ENCODE assay signal across 29 cellular contexts in the genomic region with DNA sequence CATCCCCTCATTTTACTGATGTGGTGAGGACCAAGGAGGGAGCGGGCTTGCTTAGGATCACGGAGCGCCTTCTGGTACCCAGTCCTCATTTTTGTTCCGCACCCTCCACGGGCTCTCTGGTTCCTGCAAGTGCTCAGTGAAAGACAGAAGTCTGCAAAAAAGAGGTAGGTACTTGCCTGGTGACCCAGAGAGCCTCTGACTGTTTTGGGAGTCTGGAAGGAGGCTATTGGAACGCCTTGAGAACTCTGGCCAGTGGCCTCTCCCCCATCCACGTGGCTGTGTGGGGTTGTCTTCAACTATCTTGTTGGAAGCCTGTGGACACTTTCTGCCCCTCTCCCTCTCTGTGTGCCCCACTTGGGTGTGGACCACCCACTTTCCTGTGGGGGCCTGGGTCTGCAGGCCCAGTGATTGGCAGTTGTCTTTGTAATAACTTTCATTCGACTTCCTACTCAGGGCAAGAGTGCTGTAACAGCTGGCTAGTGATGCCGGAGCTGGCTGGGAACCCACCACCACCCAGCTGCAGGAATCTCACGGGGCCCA.
"Had no signal": no experiment of that assay in that cellular context is flagged by ENCODE, and none has a peak within 500 bp of the region (broad histone marks: within the 10 kb centered on the region; RNA-seq: fewer than 3 reads in every experiment).

No MANE protein-coding gene starts in this region.

- H3K4me3 Mint-ChIP-seq: effector memory CD8-positive, alpha-beta T cell; mesothelial cell of epicardium; naive B cell; nephron progenitor cell; stimulated activated memory B cell treated with anti-CD40 and anti-IgM and Interleukin-4, amounts not matched to agents 10 μg/mL and 1 μg/mL and 100 μg/mL, for 72 hours had no signal

- H3K4me1 ChIP-seq: esophagus squamous epithelium, left lung, parathyroid adenoma, prostate gland, testis, tibial nerve, upper lobe of left lung, vagina had no signal

- H3K4me3 ChIP-seq: esophagus squamous epithelium, heart right ventricle, left lung, mucosa of descending colon, prostate gland, right atrium auricular region, skin epidermis, testis, tibial nerve, upper lobe of left lung, vagina had no signal

- ATAC-seq: effector memory CD8-positive, alpha-beta T cell; heart right ventricle; left cardiac atrium; mucosa of descending colon; stimulated activated memory B cell treated with anti-CD40 and anti-IgM and Interleukin-4, amounts not matched to agents 10 μg/mL and 1 μg/mL and 100 μg/mL, for 72 hours; stimulated activated naive CD8-positive, alpha-beta T cell treated with anti-CD3 and anti-CD28 coated beads, Interleukin-15, Interleukin-2, amounts not matched to agents 100 U/mL and 50 U/mL, for 24 hours had no signal

- H3K27me3 ChIP-seq: esophagus squamous epithelium, heart right ventricle, left lung, right atrium auricular region, testis, tibial nerve, upper lobe of left lung, vagina had no signal

- H3K27ac ChIP-seq: esophagus squamous epithelium, left lung, parathyroid adenoma, prostate gland, skin epidermis, testis, tibial nerve, vagina had no signal

- H3K9me3 ChIP-seq: esophagus squamous epithelium, mucosa of descending colon, prostate gland, testis, upper lobe of left lung, vagina had no signal

- H3K36me3 Mint-ChIP-seq: mesothelial cell of epicardium had no signal

- H3K4me1 Mint-ChIP-seq: mesothelial cell of epicardium had no signal

- H3K27me3 Mint-ChIP-seq: effector memory CD8-positive, alpha-beta T cell; naive B cell; stimulated activated memory B cell treated with anti-CD40 and anti-IgM and Interleukin-4, amounts not matched to agents 10 μg/mL and 1 μg/mL and 100 μg/mL, for 72 hours had no signal

- H3K27ac Mint-ChIP-seq: mesothelial cell of epicardium; nephron progenitor cell; stimulated activated memory B cell treated with anti-CD40 and anti-IgM and Interleukin-4, amounts not matched to agents 10 μg/mL and 1 μg/mL and 100 μg/mL, for 72 hours had no signal

- DNase-seq: cortex of kidney; effector memory CD8-positive, alpha-beta T cell; erythroblast; esophagus squamous epithelium; foreskin melanocyte; glutamatergic neuron; heart right ventricle; hippocampal formation; left cardiac atrium; left lung; mesenchymal stem cell; mucosa of descending colon; naive B cell; nephron progenitor cell; stimulated activated CD4-positive, alpha-beta T cell treated with anti-CD3 and anti-CD28 coated beads, Interleukin-12 subunit alpha, Interleukin-12 subunit beta, amount 100 ng/mL, for 4 hours; stimulated activated CD4-positive, alpha-beta T cell treated with anti-CD3 and anti-CD28 coated beads, Interleukin-1b, Interleukin-23, amount 100 ng/mL, for 48 hours; stimulated activated CD4-positive, alpha-beta T cell treated with anti-CD3 and anti-CD28 coated beads, Interleukin-4, amount 100 ng/mL, for 1 hour; stimulated activated naive CD8-positive, alpha-beta T cell treated with anti-CD3 and anti-CD28 coated beads, Interleukin-15, Interleukin-2, amounts not matched to agents 100 U/mL and 50 U/mL, for 24 hours; substantia nigra; testis; upper lobe of left lung had no signal
